In genomic region chr3:108132727-108133373, GRCh38 we compare ENCODE assay signal across 10 cellular contexts. TPM values are rescaled to one million over a fixed set of nuclear protein-coding genes. Genes with fewer than 3 reads are reported as not detected.
DNase-seq lines count a peak whose midpoint lies in the region; ATAC-seq and TF ChIP-seq lines count a peak whose summit lies in the region.
"Had no signal": no experiment of that assay in that cellular context is flagged by ENCODE, and none has a peak within 500 bp of the region (broad histone marks: within the 10 kb centered on the region; RNA-seq: fewer than 3 reads in every experiment).

No MANE protein-coding gene starts in this region.

- peaks cover 73 to 86% (median 86%) of the 10 kb centered on the region in 3 donors for H3K4me1 Mint-ChIP-seq in CD8-positive, alpha-beta memory T cell

- H3K27ac ChIP-seq in CD8-positive, alpha-beta memory T cell (ENCODE audit: low read depth, low read length): peak overlapping the region; percentile 28
- no peak overlapping the region for H3K27ac ChIP-seq in substantia nigra (ENCODE audit: low read depth, low read length, poor library complexity, severe bottlenecking)

- DNase-seq in CD8-positive, alpha-beta memory T cell: no peak
- DNase-seq in KBM-7: peak; percentile 61
- peak; percentile 13 for DNase-seq in astrocyte of the cerebellum (ENCODE audit: low read depth)
- DNase-seq in mucosa of descending colon: no peak
- no peak for DNase-seq in T-helper 9 cell
- no peak for DNase-seq in NCI-H1105 treated with DMSO at 0.1 percent for 48 hours (lab: John Stamatoyannopoulos, UW)
- DNase-seq in substantia nigra (lab: John Stamatoyannopoulos, UW): no peak
- DNase-seq: Right ventricle myocardium superior; stimulated activated naive CD4-positive, alpha-beta T cell treated with Interleukin-2 at 50 U/mL for 16 hours had no signal

- peak overlapping the region; percentile 18 for H3K4me3 ChIP-seq in CD8-positive, alpha-beta memory T cell (ENCODE audit: low read length)
- H3K4me3 ChIP-seq in astrocyte of the cerebellum (ENCODE audit: low read depth, low read length) (no peak overlapping the region), mucosa of descending colon (no peak overlapping the region)

- H3K9me3 Mint-ChIP-seq in CD8-positive, alpha-beta memory T cell: no peaks in the 10 kb centered on the region

- peak overlapping the region in 7 of 8 donors; percentile 6 to 91 (median 81) for H3K27ac Mint-ChIP-seq in CD8-positive, alpha-beta memory T cell

- CTCF ChIA-PET in CD8-positive, alpha-beta memory T cell (lab: Charles Lee): no interaction called here

- H3K36me3 Mint-ChIP-seq in CD8-positive, alpha-beta memory T cell: peaks cover 21 to 48% (median 38%) of the 10 kb centered on the region in 3 donors

- no peaks in the 10 kb centered on the region for H3K27me3 ChIP-seq in CD8-positive, alpha-beta memory T cell (ENCODE audit: insufficient read depth, low read length, poor library complexity, severe bottlenecking)

- ATAC-seq in mucosa of descending colon (peak; percentile 67), GM21360 (IDR thresholded peaks at IDR 0.05; ENCODE audit: unreplicated experiment) (no peak)

- intact Hi-C loops in mucosa of descending colon (cut with DNase I, micrococcal nuclease): no loop called here

- POLR2A ChIA-PET in CD8-positive, alpha-beta memory T cell (lab: Charles Lee): no interaction called here

- H3K4me1 ChIP-seq in CD8-positive, alpha-beta memory T cell (ENCODE audit: insufficient read depth, low read length): peaks cover 71% of the 10 kb centered on the region
- H3K4me1 ChIP-seq in mucosa of descending colon (ENCODE audit: low read depth): peaks cover 9% of the 10 kb centered on the region

- no peaks in the 10 kb centered on the region for H3K9me3 ChIP-seq in CD8-positive, alpha-beta memory T cell (ENCODE audit: low read length)
- H3K9me3 ChIP-seq in mucosa of descending colon: no peaks in the 10 kb centered on the region

- H3K4me3 Mint-ChIP-seq in CD8-positive, alpha-beta memory T cell: peak overlapping the region in 6 of 7 donors; percentile 27 to 81 (median 78)

- in situ Hi-C loops in KBM-7 (cut with MboI; ENCODE audit: low pct_unique_long_range_greater_than_20kb, low sequenced_read_pairs) (no loop called here), astrocyte of the cerebellum (cut with HindIII; ENCODE audit: low sequenced_read_pairs) (loop anchor here (5.0 kb wide), 1 partner anchor 99 kb away; no protein-coding TSS in a partner anchor)

- TF ChIP-seq CTCF in astrocyte of the cerebellum (IDR thresholded peaks at IDR 0.05; ENCODE audit: low read depth, low read length, missing control alignments): no peak
- TF ChIP-seq CTCF in mucosa of descending colon (IDR thresholded peaks at IDR 0.05): no peak

- no peaks in the 10 kb centered on the region for H3K36me3 ChIP-seq in CD8-positive, alpha-beta memory T cell (ENCODE audit: insufficient read depth, low read length)
- H3K36me3 ChIP-seq in mucosa of descending colon (ENCODE audit: low read depth): no peaks in the 10 kb centered on the region

- H3K27me3 Mint-ChIP-seq in CD8-positive, alpha-beta memory T cell: no peaks in the 10 kb centered on the region

RNA-seq across cellular contexts. Expression of gene CD47, which starts 42.0 kb away (rescaled TPM):
- 100 to 1,000 TPM; 126 to 131 TPM for total RNA-seq in CD8-positive, alpha-beta memory T cell
- 232 TPM for polyA plus RNA-seq in CD8-positive, alpha-beta memory T cell
- 10 to 100 TPM; 68.5 to 83.0 (median 73.2) TPM for total RNA-seq in mucosa of descending colon

Comparison
In these comparisons a context has a peak if more than half of its experiments do, and no peak if none do; other contexts are left out.
1. DNase-seq: peak in KBM-7 (single experiment) and astrocyte of the cerebellum (single experiment); none in CD8-positive, alpha-beta memory T cell (0 of 5), mucosa of descending colon (0 of 3), T-helper 9 cell (single experiment), NCI-H1105 treated with DMSO at 0.1 percent for 48 hours (single experiment) and substantia nigra (0 of 49).